Comparison of ENCODE assay signal across 12 cellular contexts in the genomic region with DNA sequence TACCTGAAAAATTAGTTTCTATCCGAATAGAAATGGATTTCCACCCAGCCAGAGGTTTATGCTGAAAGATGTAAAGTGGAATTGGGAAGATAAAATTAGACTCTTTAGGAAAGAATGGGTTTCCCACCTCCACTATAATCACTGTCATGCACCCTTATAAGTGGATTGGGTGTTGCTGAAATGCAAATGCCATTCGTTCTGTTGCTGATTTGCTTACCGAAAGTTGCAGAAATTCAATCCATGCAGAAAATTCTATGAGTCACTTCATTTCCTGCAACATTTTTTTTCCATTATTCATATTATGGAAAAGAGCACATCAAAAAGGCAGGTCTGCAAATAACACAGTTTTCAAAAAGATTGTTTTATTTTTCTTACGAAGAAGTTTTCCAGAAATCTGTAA.
A peak's percentile ranks its signal among the peaks of the same experiment; 100 is the strongest.
DNase-seq lines count a peak whose midpoint lies in the region; ATAC-seq and TF ChIP-seq lines count a peak whose summit lies in the region.
"Had no signal": no experiment of that assay in that cellular context is flagged by ENCODE, and none has a peak within 500 bp of the region (broad histone marks: within the 10 kb centered on the region; RNA-seq: fewer than 3 reads in every experiment).

No MANE protein-coding gene starts in this region.

- no peaks in the 10 kb centered on the region for H3K27me3 ChIP-seq in suprapubic skin

- DNase-seq in NCI-H1694 treated with DMSO at 0.1 percent for 48 hours (lab: John Stamatoyannopoulos, UW) (peak; percentile 40), NCI-H1694 (lab: John Stamatoyannopoulos, UW) (no peak), SW 1271 (lab: John Stamatoyannopoulos, UW) (peak; percentile 39 to 58), fibroblast of mammary gland (ENCODE audit: low read depth) (peak; percentile 64), suprapubic skin (ENCODE audit: low spot score in 2 of 2) (no peak), WTC11 (ENCODE audit: low spot score) (no peak)
- DNase-seq in activated CD4-positive, alpha-beta T cell treated with anti-CD3 and anti-CD28 coated beads, Interleukin-2, amount 10 ng/mL, durations not matched to agents 24 days and 14 days: no peak
- DNase-seq: activated naive CD8-positive, alpha-beta T cell treated with anti-CD3 and anti-CD28 coated beads, Interleukin-2, amount 10 ng/mL, durations not matched to agents 7 days and 5 days; glutamatergic neuron; stimulated activated CD4-positive, alpha-beta T cell treated with anti-CD3 and anti-CD28 coated beads, Interleukin-1b, Interleukin-23, amount 100 ng/mL, for 48 hours had no signal

- no peak overlapping the region for H3K4me3 Mint-ChIP-seq in activated CD4-positive, alpha-beta T cell treated with anti-CD3 and anti-CD28 coated beads, Interleukin-2, amount 10 ng/mL, durations not matched to agents 24 days and 14 days
- H3K4me3 Mint-ChIP-seq in WTC11: no peak overlapping the region
- H3K4me3 Mint-ChIP-seq: activated naive CD8-positive, alpha-beta T cell treated with anti-CD3 and anti-CD28 coated beads, Interleukin-2, amount 10 ng/mL, durations not matched to agents 7 days and 5 days had no signal

- no peaks in the 10 kb centered on the region for H3K36me3 Mint-ChIP-seq in activated CD4-positive, alpha-beta T cell treated with anti-CD3 and anti-CD28 coated beads, Interleukin-2, amount 10 ng/mL, durations not matched to agents 24 days and 14 days (ENCODE audit: low read depth)
- H3K36me3 Mint-ChIP-seq in WTC11: peaks cover 18% of the 10 kb centered on the region
- H3K36me3 Mint-ChIP-seq: activated naive CD8-positive, alpha-beta T cell treated with anti-CD3 and anti-CD28 coated beads, Interleukin-2, amount 10 ng/mL, durations not matched to agents 7 days and 5 days had no signal

- POLR2A ChIA-PET in WTC11 (lab: Charles Lee): no interaction called here

- peaks cover 2% of the 10 kb centered on the region for H3K27me3 Mint-ChIP-seq in activated CD4-positive, alpha-beta T cell treated with anti-CD3 and anti-CD28 coated beads, Interleukin-2, amount 10 ng/mL, durations not matched to agents 24 days and 14 days
- no peaks in the 10 kb centered on the region for H3K27me3 Mint-ChIP-seq in WTC11 (ENCODE audit: low read depth)

- H3K9me3 ChIP-seq in suprapubic skin: no peaks in the 10 kb centered on the region

- H3K9me3 Mint-ChIP-seq in activated CD4-positive, alpha-beta T cell treated with anti-CD3 and anti-CD28 coated beads, Interleukin-2, amount 10 ng/mL, durations not matched to agents 24 days and 14 days: no peaks in the 10 kb centered on the region
- H3K9me3 Mint-ChIP-seq in WTC11: peaks cover 21% of the 10 kb centered on the region

- H3K27ac ChIP-seq in suprapubic skin: peak overlapping the region; percentile 15
- H3K27ac ChIP-seq: 22Rv1 had no signal

- TF ChIP-seq EP300 in suprapubic skin (IDR thresholded peaks at IDR 0.05): no peak

- CTCF ChIA-PET in WTC11 (lab: Charles Lee): no interaction called here

- intact Hi-C loops in activated CD4-positive, alpha-beta T cell treated with anti-CD3 and anti-CD28 coated beads, Interleukin-2, amount 10 ng/mL, durations not matched to agents 24 days and 14 days (cut with micrococcal nuclease): no loop called here

- WGBS in suprapubic skin: 24% methylated on average over 4 of the region's 4 CpGs

- no peak overlapping the region for H3K27ac Mint-ChIP-seq in activated CD4-positive, alpha-beta T cell treated with anti-CD3 and anti-CD28 coated beads, Interleukin-2, amount 10 ng/mL, durations not matched to agents 24 days and 14 days
- no peak overlapping the region for H3K27ac Mint-ChIP-seq in WTC11
- H3K27ac Mint-ChIP-seq: activated naive CD8-positive, alpha-beta T cell treated with anti-CD3 and anti-CD28 coated beads, Interleukin-2, amount 10 ng/mL, durations not matched to agents 7 days and 5 days had no signal

- H3K4me3 ChIP-seq in fibroblast of mammary gland (ENCODE audit: control insufficient read depth, low read depth, low read length): no peak overlapping the region
- no peak overlapping the region for H3K4me3 ChIP-seq in suprapubic skin

- TF ChIP-seq POLR2A in suprapubic skin (IDR thresholded peaks at IDR 0.05): no peak

- ATAC-seq in WTC11 (no peak), GM18909 (IDR thresholded peaks at IDR 0.05; ENCODE audit: poor library complexity, unreplicated experiment) (no peak)

- no peaks in the 10 kb centered on the region for H3K4me1 Mint-ChIP-seq in activated CD4-positive, alpha-beta T cell treated with anti-CD3 and anti-CD28 coated beads, Interleukin-2, amount 10 ng/mL, durations not matched to agents 24 days and 14 days
- peaks cover 31% of the 10 kb centered on the region for H3K4me1 Mint-ChIP-seq in WTC11
- H3K4me1 Mint-ChIP-seq: activated naive CD8-positive, alpha-beta T cell treated with anti-CD3 and anti-CD28 coated beads, Interleukin-2, amount 10 ng/mL, durations not matched to agents 7 days and 5 days had no signal

- TF ChIP-seq CTCF in fibroblast of mammary gland (conservative IDR thresholded peaks at IDR 0.05; ENCODE audit: control insufficient read depth, insufficient read depth, low read depth, low read length) (no peak), suprapubic skin (IDR thresholded peaks at IDR 0.05) (no peak), WTC11 (IDR thresholded peaks at IDR 0.05) (no peak)

- H3K36me3 ChIP-seq in suprapubic skin: no peaks in the 10 kb centered on the region

- peaks cover 59% of the 10 kb centered on the region for H3K4me1 ChIP-seq in suprapubic skin

TF ChIP-seq in WTC11, 78 proteins besides CTCF, POLR2A, EP300 and RAD21:
- TF ChIP-seq ZNF317 (CRISPR knock-in tag; IDR thresholded peaks at IDR 0.05; ENCODE audit: borderline replicate concordance, low read depth) (no peak), FOXP1 (CRISPR knock-in tag; IDR thresholded peaks at IDR 0.05; ENCODE audit: borderline replicate concordance) (no peak)
- TF ChIP-seq, protein P1, sequence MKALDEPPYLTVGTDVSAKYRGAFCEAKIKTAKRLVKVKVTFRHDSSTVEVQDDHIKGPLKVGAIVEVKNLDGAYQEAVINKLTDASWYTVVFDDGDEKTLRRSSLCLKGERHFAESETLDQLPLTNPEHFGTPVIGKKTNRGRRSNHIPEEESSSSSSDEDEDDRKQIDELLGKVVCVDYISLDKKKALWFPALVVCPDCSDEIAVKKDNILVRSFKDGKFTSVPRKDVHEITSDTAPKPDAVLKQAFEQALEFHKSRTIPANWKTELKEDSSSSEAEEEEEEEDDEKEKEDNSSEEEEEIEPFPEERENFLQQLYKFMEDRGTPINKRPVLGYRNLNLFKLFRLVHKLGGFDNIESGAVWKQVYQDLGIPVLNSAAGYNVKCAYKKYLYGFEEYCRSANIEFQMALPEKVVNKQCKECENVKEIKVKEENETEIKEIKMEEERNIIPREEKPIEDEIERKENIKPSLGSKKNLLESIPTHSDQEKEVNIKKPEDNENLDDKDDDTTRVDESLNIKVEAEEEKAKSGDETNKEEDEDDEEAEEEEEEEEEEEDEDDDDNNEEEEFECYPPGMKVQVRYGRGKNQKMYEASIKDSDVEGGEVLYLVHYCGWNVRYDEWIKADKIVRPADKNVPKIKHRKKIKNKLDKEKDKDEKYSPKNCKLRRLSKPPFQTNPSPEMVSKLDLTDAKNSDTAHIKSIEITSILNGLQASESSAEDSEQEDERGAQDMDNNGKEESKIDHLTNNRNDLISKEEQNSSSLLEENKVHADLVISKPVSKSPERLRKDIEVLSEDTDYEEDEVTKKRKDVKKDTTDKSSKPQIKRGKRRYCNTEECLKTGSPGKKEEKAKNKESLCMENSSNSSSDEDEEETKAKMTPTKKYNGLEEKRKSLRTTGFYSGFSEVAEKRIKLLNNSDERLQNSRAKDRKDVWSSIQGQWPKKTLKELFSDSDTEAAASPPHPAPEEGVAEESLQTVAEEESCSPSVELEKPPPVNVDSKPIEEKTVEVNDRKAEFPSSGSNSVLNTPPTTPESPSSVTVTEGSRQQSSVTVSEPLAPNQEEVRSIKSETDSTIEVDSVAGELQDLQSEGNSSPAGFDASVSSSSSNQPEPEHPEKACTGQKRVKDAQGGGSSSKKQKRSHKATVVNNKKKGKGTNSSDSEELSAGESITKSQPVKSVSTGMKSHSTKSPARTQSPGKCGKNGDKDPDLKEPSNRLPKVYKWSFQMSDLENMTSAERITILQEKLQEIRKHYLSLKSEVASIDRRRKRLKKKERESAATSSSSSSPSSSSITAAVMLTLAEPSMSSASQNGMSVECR (CRISPR knock-in tag; IDR thresholded peaks at IDR 0.05; ENCODE audit: borderline replicate concordance): no peak
- TF ChIP-seq, protein P2, sequence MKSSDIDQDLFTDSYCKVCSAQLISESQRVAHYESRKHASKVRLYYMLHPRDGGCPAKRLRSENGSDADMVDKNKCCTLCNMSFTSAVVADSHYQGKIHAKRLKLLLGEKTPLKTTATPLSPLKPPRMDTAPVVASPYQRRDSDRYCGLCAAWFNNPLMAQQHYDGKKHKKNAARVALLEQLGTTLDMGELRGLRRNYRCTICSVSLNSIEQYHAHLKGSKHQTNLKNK (CRISPR knock-in tag; IDR thresholded peaks at IDR 0.05): no peak

Comparison
In these comparisons a context has a peak if more than half of its experiments do, and no peak if none do; other contexts are left out.
1. DNase-seq: peak in NCI-H1694 treated with DMSO at 0.1 percent for 48 hours (single experiment), SW 1271 (2 of 2) and fibroblast of mammary gland (single experiment); none in NCI-H1694 (single experiment), suprapubic skin (0 of 2), activated CD4-positive, alpha-beta T cell treated with anti-CD3 and anti-CD28 coated beads, Interleukin-2, amount 10 ng/mL, durations not matched to agents 24 days and 14 days (single experiment) and WTC11 (single experiment).